17 cellular contexts compared by ENCODE assay signal in genomic region chr1:21884456-21885235, GRCh38. TPM values are rescaled to one million over a fixed set of nuclear protein-coding genes. Genes with fewer than 3 reads are reported as not detected.
DNase-seq lines count a peak whose midpoint lies in the region; ATAC-seq and TF ChIP-seq lines count a peak whose summit lies in the region.
"Had no signal": no experiment of that assay in that cellular context is flagged by ENCODE, and none has a peak within 500 bp of the region (broad histone marks: within the 10 kb centered on the region; RNA-seq: fewer than 3 reads in every experiment).

No MANE protein-coding gene starts in this region.

- intact Hi-C loops in IMR-90 (cut with micrococcal nuclease), result no loop called here
- intact Hi-C loops in aorta (cut with DNase I), result no loop called here
- intact Hi-C loops in heart right ventricle (cut with DNase I), result loop anchor here in 1 of 10 donors (5.0 kb wide), 1 partner anchor 73 kb away; no protein-coding TSS in a partner anchor

- TF ChIP-seq POLR2A in IMR-90 (IDR thresholded peaks at IDR 0.05; ENCODE audit: low read depth, low read length), result no peak

- H2BK15ac ChIP-seq in IMR-90 (ENCODE audit: low read depth, low read length), result no peak overlapping the region
- H2BK15ac ChIP-seq in neuronal stem cell (ENCODE audit: low read length), result no peak overlapping the region

- no peak overlapping the region for H3K4me3 ChIP-seq in IMR-90 (ENCODE audit: insufficient read depth, low read depth, low read length)
- no peak overlapping the region for H3K4me3 ChIP-seq in RWPE2 (ENCODE audit: severe bottlenecking)
- no peak overlapping the region for H3K4me3 ChIP-seq in neuronal stem cell (ENCODE audit: low read length in 2 of 2)
- no peak overlapping the region for H3K4me3 ChIP-seq in aorta (ENCODE audit: low read length in 2 of 2)
- no peak overlapping the region for H3K4me3 ChIP-seq in heart right ventricle
- H3K4me3 ChIP-seq: A549 had no signal

- H2AK5ac ChIP-seq in IMR-90 (ENCODE audit: low read depth, low read length) (no peak overlapping the region), neuronal stem cell (ENCODE audit: low read depth, low read length) (no peak overlapping the region)

- no peak overlapping the region for H2AK9ac ChIP-seq in IMR-90 (replicated peaks; ENCODE audit: low read depth, low read length, poor library complexity)

- CTCF ChIA-PET in IMR-90 (lab: Yijun Ruan, JAX), result no interaction called here

- H3K27me3 ChIP-seq in IMR-90 (ENCODE audit: control insufficient read depth, insufficient read depth, low read length), result no peaks in the 10 kb centered on the region
- no peaks in the 10 kb centered on the region for H3K27me3 ChIP-seq in RWPE2 (ENCODE audit: insufficient read depth, poor library complexity, severe bottlenecking)
- no peaks in the 10 kb centered on the region for H3K27me3 ChIP-seq in neuronal stem cell (ENCODE audit: control insufficient read depth in 3 of 3, insufficient read depth in 3 of 3, low read depth in 1 of 3, low read length in 3 of 3)
- H3K27me3 ChIP-seq in aorta (ENCODE audit: control insufficient read depth in 1 of 2, insufficient read depth in 2 of 2, low read length in 1 of 2), result no peaks in the 10 kb centered on the region
- no peaks in the 10 kb centered on the region for H3K27me3 ChIP-seq in heart right ventricle
- H3K27me3 ChIP-seq: BE2C had no signal

- H3K4ac ChIP-seq in IMR-90 (ENCODE audit: low read depth, low read length) (no peak overlapping the region), neuronal stem cell (ENCODE audit: low read length) (peak overlapping the region; percentile 37)

- WGBS in IMR-90 (ENCODE audit: extremely low coverage in 2 of 2, insufficient read length in 1 of 2), 2 experiments, result 94% methylated on average over 26 of the region's 36 CpGs; no CpG with 5 or more reads in 1 of the 2 experiments
- no CpG with 5 or more reads among the region's 36 CpGs for WGBS in neuronal stem cell (ENCODE audit: extremely low coverage in 2 of 2, insufficient read length in 2 of 2, insufficient replicate concordance in 1 of 2), 2 donors
- 88 to 89% methylated on average over 36 of the region's 36 CpGs for WGBS in aorta, 2 donors
- WGBS in heart right ventricle, 2 donors, result 90 to 92% methylated on average over 33 to 36 of the region's 36 CpGs

- no peaks in the 10 kb centered on the region; the same call in 1 of the 2 replicates for H3K9me1 ChIP-seq in IMR-90 (ENCODE audit: insufficient read depth, low read length)

- H3K36me3 ChIP-seq in IMR-90 (ENCODE audit: control insufficient read depth, insufficient read depth, low read length) (peaks cover 72% of the 10 kb centered on the region), RWPE2 (ENCODE audit: low read depth) (peaks cover 17% of the 10 kb centered on the region; the same call in 1 of the 2 replicates), neuronal stem cell (replicated peaks in 1 of 2; ENCODE audit: control insufficient read depth in 2 of 2, insufficient read depth in 2 of 2, low read length in 2 of 2) (peaks cover 52 to 74% of the 10 kb centered on the region in 2 donors), aorta (ENCODE audit: control insufficient read depth in 1 of 2, insufficient read depth in 2 of 2, low read length in 1 of 2) (peaks cover 0 to 13% of the 10 kb centered on the region in 2 donors), heart right ventricle (peaks cover 11 to 100% (median 91%) of the 10 kb centered on the region in 9 donors)
- H3K36me3 ChIP-seq: BE2C had no signal

- H3K79me1 ChIP-seq in IMR-90 (ENCODE audit: low read depth in 1 of 2, low read length in 2 of 2), result peaks cover 0 to 19% of the 10 kb centered on the region in 2 experiments; a peak in 2 of 4 replicates
- H3K79me1 ChIP-seq in neuronal stem cell (ENCODE audit: low read depth, low read length), result peaks cover 8% of the 10 kb centered on the region

- dilution Hi-C loops in IMR-90 (cut with HindIII; ENCODE audit: low sequenced_read_pairs, unreplicated experiment), result no loop called here

- POLR2A ChIA-PET in IMR-90 (lab: Charles Lee; ENCODE audit: unreplicated experiment), result interaction anchor here (0.6 kb wide), 1 partner anchor 1048 kb away, joined by 4 read pairs; no protein-coding TSS in a partner anchor

- no peaks in the 10 kb centered on the region; the same call in 1 of the 2 replicates for H4K20me1 ChIP-seq in IMR-90 (ENCODE audit: insufficient read depth, low read length)

- H3K14ac ChIP-seq in IMR-90 (replicated peaks; ENCODE audit: low read depth, low read length) (no peak overlapping the region), neuronal stem cell (ENCODE audit: low read length) (no peak overlapping the region)

- H3K4me2 ChIP-seq in IMR-90 (ENCODE audit: low read depth, low read length) (no peak overlapping the region), neuronal stem cell (ENCODE audit: insufficient read depth, low read length, poor library complexity, severe bottlenecking) (no peak overlapping the region)
- H3K4me2 ChIP-seq: A549 had no signal

- H3K9me3 ChIP-seq in IMR-90 (ENCODE audit: control insufficient read depth, insufficient read depth, low read length), result no peaks in the 10 kb centered on the region
- no peaks in the 10 kb centered on the region for H3K9me3 ChIP-seq in RWPE2 (ENCODE audit: severe bottlenecking)
- H3K9me3 ChIP-seq in neuronal stem cell (replicated peaks in 1 of 2; ENCODE audit: control insufficient read depth in 2 of 2, insufficient read depth in 1 of 2, low read depth in 1 of 2, low read length in 2 of 2), result no peaks in the 10 kb centered on the region
- no peaks in the 10 kb centered on the region for H3K9me3 ChIP-seq in aorta (ENCODE audit: control insufficient read depth, low read length)
- no peaks in the 10 kb centered on the region for H3K9me3 ChIP-seq in heart right ventricle
- H3K9me3 ChIP-seq: A549, BE2C had no signal

- no peak overlapping the region for H3K18ac ChIP-seq in IMR-90 (ENCODE audit: low read depth, low read length)
- H3K18ac ChIP-seq in neuronal stem cell (ENCODE audit: low read length), result no peak overlapping the region

- H3K23ac ChIP-seq in IMR-90 (ENCODE audit: low read depth, low read length) (no peak overlapping the region), neuronal stem cell (ENCODE audit: low read depth, low read length, poor library complexity) (peak overlapping the region; percentile 73)

- H2BK120ac ChIP-seq in IMR-90 (ENCODE audit: low read depth, low read length), result no peak overlapping the region
- H2BK120ac ChIP-seq in neuronal stem cell (ENCODE audit: low read depth, low read length), result no peak overlapping the region

- DNase-seq in IMR-90 (no peak), RWPE2 (ENCODE audit: low spot score) (peak; percentile 57), neuronal stem cell (ENCODE audit: low spot score) (no peak), aorta (peak; percentile 48 to 75), iPS-NIHi7 (ENCODE audit: extremely low spot score) (no peak), heart right ventricle (no peak)
- DNase-seq: BE2C; CD4-positive, alpha-beta memory T cell; DMS153; DND-41; GDM1; HCEC 1CT; HFFc6 had no signal

- H2BK12ac ChIP-seq in neuronal stem cell (ENCODE audit: low read length), result peak overlapping the region; percentile 22

- no peak overlapping the region for H4K5ac ChIP-seq in IMR-90 (ENCODE audit: low read depth, low read length)

- no peak overlapping the region for H3K9ac ChIP-seq in IMR-90 (ENCODE audit: low read depth, low read length)
- peak overlapping the region; percentile 84 for H3K9ac ChIP-seq in neuronal stem cell (ENCODE audit: low read depth, low read length, poor library complexity)

- H4K8ac ChIP-seq in IMR-90 (ENCODE audit: low read depth in 2 of 2, low read length in 2 of 2) (no peak overlapping the region), neuronal stem cell (ENCODE audit: low read depth, low read length) (no peak overlapping the region)

- no peak overlapping the region for H2BK20ac ChIP-seq in IMR-90 (ENCODE audit: low read depth, low read length)

- TSS peak; percentile 86 for BruUV-seq in IMR-90 (replicated peaks; lab: Mats Ljungman, UMichigan)

- H3K27ac ChIP-seq in IMR-90 (ENCODE audit: insufficient read depth, low read length) (no peak overlapping the region), RWPE2 (ENCODE audit: poor library complexity, severe bottlenecking) (no peak overlapping the region), neuronal stem cell (replicated peaks; ENCODE audit: low read length) (no peak overlapping the region), aorta (ENCODE audit: low read depth in 1 of 2, low read length in 2 of 2) (no peak overlapping the region), heart right ventricle (no peak overlapping the region)
- H3K27ac ChIP-seq: A549, C4-2B, HL-60 had no signal

- TF ChIP-seq RAD21 in IMR-90 (IDR thresholded peaks at IDR 0.05; ENCODE audit: low read length), result no peak

- in situ Hi-C loops in IMR-90 (cut with MboI; ENCODE audit: low sequenced_read_pairs), result no loop called here

- no peak overlapping the region for H3K56ac ChIP-seq in IMR-90 (ENCODE audit: extremely low read depth, insufficient read depth, low read length)

- TF ChIP-seq CTCF in IMR-90 (conservative IDR thresholded peaks at IDR 0.05; ENCODE audit: low read depth, low read length), result no peak
- no peak for TF ChIP-seq CTCF in RWPE2 (IDR thresholded peaks at IDR 0.05; ENCODE audit: poor library complexity, severe bottlenecking)
- no peak for TF ChIP-seq CTCF in heart right ventricle (IDR thresholded peaks at IDR 0.05)

- H2BK5ac ChIP-seq in IMR-90 (ENCODE audit: low read depth, low read length, poor library complexity, severe bottlenecking) (no peak overlapping the region), neuronal stem cell (ENCODE audit: low read length) (no peak overlapping the region)

- ATAC-seq in IMR-90 (ENCODE audit: low read depth), result no peak
- ATAC-seq in RWPE2 (ENCODE audit: low read depth), result no peak
- ATAC-seq in aorta (ENCODE audit: low FRiP score), result no peak
- ATAC-seq in HG03196 (IDR thresholded peaks at IDR 0.05; ENCODE audit: unreplicated experiment), result no peak
- no peak for ATAC-seq in heart right ventricle
- ATAC-seq: A549 had no signal

- H3K4me1 ChIP-seq in IMR-90 (ENCODE audit: control insufficient read depth, insufficient read depth, low read length), result no peaks in the 10 kb centered on the region
- H3K4me1 ChIP-seq in RWPE2 (ENCODE audit: insufficient read depth, poor library complexity, severe bottlenecking), result no peaks in the 10 kb centered on the region
- H3K4me1 ChIP-seq in neuronal stem cell (ENCODE audit: control insufficient read depth in 2 of 2, insufficient read depth in 1 of 2, low read depth in 1 of 2, low read length in 2 of 2), result no peaks in the 10 kb centered on the region
- no peaks in the 10 kb centered on the region for H3K4me1 ChIP-seq in aorta (ENCODE audit: control insufficient read depth in 1 of 2, insufficient read depth in 2 of 2, low read length in 2 of 2)
- peaks cover 0 to 11% (median 0%) of the 10 kb centered on the region in 9 donors for H3K4me1 ChIP-seq in heart right ventricle
- H3K4me1 ChIP-seq: A549, BE2C had no signal

- H2AFZ ChIP-seq in IMR-90 (replicated peaks; ENCODE audit: low read length, poor library complexity) (no peak overlapping the region), neuronal stem cell (ENCODE audit: low read length) (no peak overlapping the region)

- no peak overlapping the region for H4K91ac ChIP-seq in IMR-90 (ENCODE audit: insufficient read depth, low read depth, low read length)
- no peak overlapping the region for H4K91ac ChIP-seq in neuronal stem cell (ENCODE audit: low read depth, low read length, poor library complexity)

RNA-seq across cellular contexts. Expression of gene HSPG2, which starts 52.5 kb away (rescaled TPM):
- total RNA-seq in IMR-90 (2012; rRNA removed) (15.8 and 23.3 TPM in 2 replicates), aorta (1,000 to 10,000 TPM in 1 of 2 donors, 100 to 1,000 TPM in 1; 868 to 1,205 TPM), heart right ventricle (100 to 1,000 TPM; 249 to 508 (median 320) TPM)
- polyA plus RNA-seq in IMR-90 (2012; rRNA removed) (94.0 and 104 TPM in 2 replicates), aorta (100 to 1,000 TPM in 1 of 2 donors, 10 to 100 TPM in 1; 49.1 to 268 TPM), heart right ventricle (100 to 1,000 TPM; 221 to 276 TPM)
- 74.1 and 160 TPM in 2 replicates for polyA plus RNA-seq in IMR-90 (2012; cell fraction: cytosol; rRNA removed)
- 187 and 684 TPM in 2 replicates for polyA plus RNA-seq in IMR-90 (2012; cell fraction: nucleus; rRNA removed; ENCODE audit: low replicate concordance)
- polyA plus RNA-seq in neuronal stem cell (2013, experiment 1 of 2), result 11.0 TPM
- 10.9 TPM for polyA plus RNA-seq in neuronal stem cell (2013, experiment 2 of 2)
- polyA plus RNA-seq: CD4-positive, alpha-beta memory T cell had no signal

Comparison
In these comparisons a context has a peak if more than half of its experiments do, and no peak if none do; other contexts are left out.
1. DNase-seq: peak in RWPE2 (single experiment) and aorta (2 of 2); none in IMR-90 (single experiment), neuronal stem cell (single experiment), iPS-NIHi7 (single experiment) and heart right ventricle (0 of 2).
2. RNA of gene HSPG2, which starts 52.5 kb away (total RNA-seq): 868 to 1,205 TPM in aorta and 249 to 508 TPM in heart right ventricle; 15.8 to 23.3 TPM in IMR-90; every median in the first group is over 10 times any median in the second.